In genomic region chr7:1567893-1568292, GRCh38 we compare ENCODE assay signal across 1 cellular context.
TF ChIP-seq lines count a peak whose summit lies in the region.

No MANE protein-coding gene starts in this region.

TF ChIP-seq in HCT116, 20 proteins besides CTCF, POLR2A, EP300 and RAD21 (continued from another document):
- TF ChIP-seq ATF3 (IDR thresholded peaks at IDR 0.05): no peak
- no peak for TF ChIP-seq TCF7L2 (IDR thresholded peaks at IDR 0.05; ENCODE audit: borderline replicate concordance, extremely low read depth, insufficient read depth, insufficient read length)
